ENCODE assay signal across 8 cellular contexts in the genomic region with DNA sequence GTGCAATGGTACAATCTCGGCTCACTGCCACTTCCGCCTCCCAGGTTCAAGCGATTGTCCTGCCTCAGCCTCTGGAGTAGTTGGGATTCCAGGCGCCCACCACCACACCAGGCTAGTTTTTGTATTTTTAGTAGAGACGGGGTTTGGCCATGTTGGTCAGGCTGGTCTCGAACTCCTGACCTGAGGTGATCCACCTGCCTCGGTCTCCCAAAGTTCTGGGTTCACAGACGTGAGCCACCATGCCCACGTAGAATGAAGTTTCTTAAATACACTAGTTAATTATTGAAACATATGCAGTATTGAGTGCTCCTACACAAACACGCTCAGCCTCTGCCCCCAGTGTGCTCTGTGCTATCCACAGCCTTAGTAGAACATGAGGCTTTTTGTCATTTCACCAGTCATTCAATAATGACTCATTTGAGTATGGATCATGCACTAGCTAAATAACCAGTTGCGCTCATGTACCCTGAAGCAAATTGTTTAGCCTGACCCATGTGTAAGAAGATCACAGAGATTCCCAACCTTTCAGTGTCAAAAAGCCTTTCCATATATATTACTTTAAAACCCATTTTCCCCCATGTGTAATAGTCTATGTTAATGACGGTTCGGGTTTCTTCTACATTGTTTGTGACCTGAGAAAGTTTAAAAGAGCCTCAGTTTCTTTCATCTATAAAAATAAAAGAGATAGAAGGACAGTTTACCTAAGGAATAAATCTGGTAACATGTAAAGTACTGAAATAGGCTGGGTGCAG. TPM values are rescaled to one million over a fixed set of nuclear protein-coding genes. Genes with fewer than 3 reads are reported as not detected.
DNase-seq lines count a peak whose midpoint lies in the region; ATAC-seq, FAIRE-seq and TF ChIP-seq lines count a peak whose summit lies in the region.

No MANE protein-coding gene starts in this region.

- peaks cover 2% of the 10 kb centered on the region for H3K27me3 Mint-ChIP-seq in activated CD4-positive, alpha-beta T cell treated with anti-CD3 and anti-CD28 coated beads, Interleukin-2, amount 10 ng/mL, durations not matched to agents 24 days and 14 days

- dilution Hi-C loops in endothelial cell of umbilical vein (cut with MboI; ENCODE audit: extremely low pct_ligation_motif_present, low sequenced_read_pairs): no loop called here

- peaks cover 34% of the 10 kb centered on the region for H3K79me2 ChIP-seq in endothelial cell of umbilical vein (ENCODE audit: control insufficient read depth, insufficient read depth, low read length)

- ATAC-seq in GM18511 (IDR thresholded peaks at IDR 0.05; ENCODE audit: unreplicated experiment): peak; percentile 40
- peak; percentile 28 for ATAC-seq in HG03439 (IDR thresholded peaks at IDR 0.05; ENCODE audit: unreplicated experiment)

- peaks cover 42% of the 10 kb centered on the region for H3K4me1 Mint-ChIP-seq in activated CD4-positive, alpha-beta T cell treated with anti-CD3 and anti-CD28 coated beads, Interleukin-2, amount 10 ng/mL, durations not matched to agents 24 days and 14 days

- no peaks in the 10 kb centered on the region for H3K27me3 ChIP-seq in endothelial cell of umbilical vein (ENCODE audit: control insufficient read depth in 2 of 2, insufficient read depth in 2 of 2, low read length in 2 of 2)
- H3K27me3 ChIP-seq in prostate gland (replicated peaks; ENCODE audit: insufficient read depth): no peaks in the 10 kb centered on the region

- no peak overlapping the region for H3K4me2 ChIP-seq in endothelial cell of umbilical vein (ENCODE audit: insufficient read depth, low read length)

- DNase-seq in activated CD4-positive, alpha-beta T cell treated with anti-CD3 and anti-CD28 coated beads, Interleukin-2, amount 10 ng/mL, durations not matched to agents 24 days and 14 days: peak; percentile 85
- DNase-seq in endothelial cell of umbilical vein (ENCODE audit: low read depth, low spot score): peak; percentile 95
- peak; percentile 64 for DNase-seq in prostate gland (ENCODE audit: low spot score)
- no peak for DNase-seq in GM03348 (ENCODE audit: low spot score)
- no peak for DNase-seq in anterior cingulate cortex (lab: John Stamatoyannopoulos, UW)
- no peak for DNase-seq in nucleus accumbens (lab: John Stamatoyannopoulos, UW)

- CTCF ChIA-PET in endothelial cell of umbilical vein (lab: Charles Lee): interaction anchor here (0.8 to 8.5 kb wide), 7 partner anchors 10 to 98 kb away, joined by 3 to 110 read pairs (median 6); no protein-coding TSS in a partner anchor

- H3K9me1 ChIP-seq in endothelial cell of umbilical vein (replicated peaks; ENCODE audit: control insufficient read depth, extremely low read depth, insufficient read depth, low read length): no peaks in the 10 kb centered on the region

- H3K27ac ChIP-seq in endothelial cell of umbilical vein (ENCODE audit: insufficient read depth, low read depth, low read length): peak overlapping the region; percentile 100
- H3K27ac ChIP-seq in prostate gland: peak overlapping the region; percentile 96 to 99

- no peaks in the 10 kb centered on the region for H4K20me1 ChIP-seq in endothelial cell of umbilical vein (replicated peaks; ENCODE audit: control insufficient read depth, extremely low read depth, insufficient read depth, low read length)

- peaks cover 12% of the 10 kb centered on the region for H3K9me3 Mint-ChIP-seq in activated CD4-positive, alpha-beta T cell treated with anti-CD3 and anti-CD28 coated beads, Interleukin-2, amount 10 ng/mL, durations not matched to agents 24 days and 14 days

- H3K9me3 ChIP-seq in endothelial cell of umbilical vein (replicated peaks; ENCODE audit: control insufficient read depth, insufficient read depth, low read length) (no peaks in the 10 kb centered on the region), prostate gland (no peaks in the 10 kb centered on the region)

- H3K4me1 ChIP-seq in endothelial cell of umbilical vein (ENCODE audit: control insufficient read depth, extremely low read depth, insufficient read depth, low read length): peaks cover 10% of the 10 kb centered on the region
- peaks cover 19% of the 10 kb centered on the region for H3K4me1 ChIP-seq in prostate gland (replicated peaks)

- intact Hi-C loops in activated CD4-positive, alpha-beta T cell treated with anti-CD3 and anti-CD28 coated beads, Interleukin-2, amount 10 ng/mL, durations not matched to agents 24 days and 14 days (cut with micrococcal nuclease): loop anchor here (2.0 to 10.0 kb wide), 3 partner anchors 14 to 1506 kb away; partner anchors contain the start of genes RPS6KB1 and TUBD1
- intact Hi-C loops in endothelial cell of umbilical vein (cut with micrococcal nuclease) (loop anchor here (1.0 kb wide), 2 partner anchors 57 to 90 kb away; no protein-coding TSS in a partner anchor), prostate gland (cut with DNase I) (no loop called here)

- WGBS in prostate gland: 86% methylated on average over 13 of the region's 13 CpGs

- H3K4me3 Mint-ChIP-seq in activated CD4-positive, alpha-beta T cell treated with anti-CD3 and anti-CD28 coated beads, Interleukin-2, amount 10 ng/mL, durations not matched to agents 24 days and 14 days: peak overlapping the region; percentile 98

- TF ChIP-seq CTCF in endothelial cell of umbilical vein (IDR thresholded peaks at IDR 0.05; ENCODE audit: extremely low read depth in 1 of 2, insufficient read depth in 1 of 2, low read depth in 1 of 2, low read length in 2 of 2) (no peak), prostate gland (IDR thresholded peaks at IDR 0.05) (no peak)

- POLR2A ChIA-PET in endothelial cell of umbilical vein (lab: Charles Lee): interaction anchor here (0.6 to 12.6 kb wide), 11 partner anchors 11 to 158 kb away, joined by 3 to 224 read pairs (median 5); no protein-coding TSS in a partner anchor

- H3K36me3 Mint-ChIP-seq in activated CD4-positive, alpha-beta T cell treated with anti-CD3 and anti-CD28 coated beads, Interleukin-2, amount 10 ng/mL, durations not matched to agents 24 days and 14 days (ENCODE audit: low read depth): peaks cover 54% of the 10 kb centered on the region

- TF ChIP-seq POLR2A in endothelial cell of umbilical vein (IDR thresholded peaks at IDR 0.05; ENCODE audit: low read depth, low read length): peak; percentile 88
- no peak for TF ChIP-seq POLR2A in prostate gland (IDR thresholded peaks at IDR 0.05)

- peak overlapping the region; percentile 29 for H3K9ac ChIP-seq in endothelial cell of umbilical vein (replicated peaks; ENCODE audit: extremely low read depth, insufficient read depth, low read length)

- no TSS peak for BruUV-seq in endothelial cell of umbilical vein (replicated peaks; lab: Mats Ljungman, UMichigan)

- H3K27ac Mint-ChIP-seq in activated CD4-positive, alpha-beta T cell treated with anti-CD3 and anti-CD28 coated beads, Interleukin-2, amount 10 ng/mL, durations not matched to agents 24 days and 14 days: peak overlapping the region; percentile 99

- H3K4me3 ChIP-seq in endothelial cell of umbilical vein (replicated peaks in 1 of 3; ENCODE audit: insufficient read depth in 1 of 3, low read depth in 1 of 3, low read length in 3 of 3) (no peak overlapping the region), prostate gland (no peak overlapping the region)

- H2AFZ ChIP-seq in endothelial cell of umbilical vein (ENCODE audit: low read depth, low read length): no peak overlapping the region

- peaks cover 5 to 14% of the 10 kb centered on the region in 2 experiments for H3K36me3 ChIP-seq in endothelial cell of umbilical vein (ENCODE audit: control insufficient read depth in 2 of 2, extremely low read depth in 1 of 2, insufficient read depth in 2 of 2, low read length in 2 of 2)
- no peaks in the 10 kb centered on the region for H3K36me3 ChIP-seq in prostate gland

- peak; percentile 68 for FAIRE-seq in endothelial cell of umbilical vein (lab: Jason Lieb, UNC)

TF ChIP-seq in endothelial cell of umbilical vein, 7 proteins besides CTCF, POLR2A, EP300 and RAD21:
- peak; percentile 82 for TF ChIP-seq FOS (IDR thresholded peaks at IDR 0.05; ENCODE audit: borderline replicate concordance, insufficient read depth, low read length)
- no peak for TF ChIP-seq MYC (IDR thresholded peaks at IDR 0.05; ENCODE audit: low read depth, low read length)
- TF ChIP-seq POLR2AphosphoS5 (IDR thresholded peaks at IDR 0.05; ENCODE audit: insufficient read depth, low read depth, low read length): peak; percentile 82
- TF ChIP-seq GATA2 (IDR thresholded peaks at IDR 0.05; ENCODE audit: insufficient read depth, insufficient read length, low read depth, low read length): no peak
- TF ChIP-seq JUN (IDR thresholded peaks at IDR 0.05; ENCODE audit: borderline replicate concordance, insufficient read depth, insufficient read length, low read depth): peak; percentile 64

RNA-seq across cellular contexts. Expression of gene TUBD1, which starts 49.7 kb away (rescaled TPM):
- total RNA-seq in activated CD4-positive, alpha-beta T cell treated with anti-CD3 and anti-CD28 coated beads, Interleukin-2, amount 10 ng/mL, durations not matched to agents 24 days and 14 days: 11.0 and 12.1 TPM in 2 replicates
- total RNA-seq in endothelial cell of umbilical vein: 11.3 and 11.6 TPM in 2 replicates
- 4.1 and 4.9 TPM in 2 replicates for polyA plus RNA-seq in endothelial cell of umbilical vein
- polyA plus RNA-seq in endothelial cell of umbilical vein (2011; cell fraction: cytosol; rRNA removed): 6.0 and 6.4 TPM in 2 replicates
- 6.3 and 8.4 TPM in 2 replicates for polyA plus RNA-seq in endothelial cell of umbilical vein (2011; cell fraction: nucleus; rRNA removed)
- polyA plus RNA-seq in endothelial cell of umbilical vein (2012): 9.6 and 10.6 TPM in 2 replicates
- polyA minus RNA-seq in endothelial cell of umbilical vein: 14.2 and 22.1 TPM in 2 replicates
- polyA minus RNA-seq in endothelial cell of umbilical vein (2011; cell fraction: cytosol; rRNA and poly(A)+ RNA removed): 14.6 TPM
- polyA minus RNA-seq in endothelial cell of umbilical vein (2011; cell fraction: nucleus; rRNA and poly(A)+ RNA removed): 7.4 and 13.4 TPM in 2 replicates
- total RNA-seq in prostate gland: 10 to 100 TPM; 13.3 to 22.5 TPM

RNA-seq across cellular contexts. Expression of gene RPS6KB1, which starts 49.8 kb away (rescaled TPM):
- 64.0 and 66.4 TPM in 2 replicates for total RNA-seq in activated CD4-positive, alpha-beta T cell treated with anti-CD3 and anti-CD28 coated beads, Interleukin-2, amount 10 ng/mL, durations not matched to agents 24 days and 14 days
- total RNA-seq in endothelial cell of umbilical vein (40.5 and 45.7 TPM in 2 replicates), prostate gland (10 to 100 TPM; 28.2 to 38.1 TPM)
- 4.1 and 5.4 TPM in 2 replicates for polyA plus RNA-seq in endothelial cell of umbilical vein
- 11.4 and 11.6 TPM in 2 replicates for polyA plus RNA-seq in endothelial cell of umbilical vein (2011; cell fraction: cytosol; rRNA removed)
- polyA plus RNA-seq in endothelial cell of umbilical vein (2011; cell fraction: nucleus; rRNA removed): 19.4 and 21.8 TPM in 2 replicates
- polyA plus RNA-seq in endothelial cell of umbilical vein (2012): 22.3 and 31.8 TPM in 2 replicates
- polyA minus RNA-seq in endothelial cell of umbilical vein: 18.4 and 23.7 TPM in 2 replicates
- 15.4 TPM for polyA minus RNA-seq in endothelial cell of umbilical vein (2011; cell fraction: cytosol; rRNA and poly(A)+ RNA removed)
- 26.0 and 43.6 TPM in 2 replicates for polyA minus RNA-seq in endothelial cell of umbilical vein (2011; cell fraction: nucleus; rRNA and poly(A)+ RNA removed)

Comparison
In these comparisons a context has a peak if more than half of its experiments do, and no peak if none do; other contexts are left out.
1. DNase-seq: peak in activated CD4-positive, alpha-beta T cell treated with anti-CD3 and anti-CD28 coated beads, Interleukin-2, amount 10 ng/mL, durations not matched to agents 24 days and 14 days (single experiment), endothelial cell of umbilical vein (single experiment) and prostate gland (single experiment); none in GM03348 (single experiment), anterior cingulate cortex (0 of 58) and nucleus accumbens (0 of 56).